ENCODE assay signal across 20 cellular contexts in the genomic region with DNA sequence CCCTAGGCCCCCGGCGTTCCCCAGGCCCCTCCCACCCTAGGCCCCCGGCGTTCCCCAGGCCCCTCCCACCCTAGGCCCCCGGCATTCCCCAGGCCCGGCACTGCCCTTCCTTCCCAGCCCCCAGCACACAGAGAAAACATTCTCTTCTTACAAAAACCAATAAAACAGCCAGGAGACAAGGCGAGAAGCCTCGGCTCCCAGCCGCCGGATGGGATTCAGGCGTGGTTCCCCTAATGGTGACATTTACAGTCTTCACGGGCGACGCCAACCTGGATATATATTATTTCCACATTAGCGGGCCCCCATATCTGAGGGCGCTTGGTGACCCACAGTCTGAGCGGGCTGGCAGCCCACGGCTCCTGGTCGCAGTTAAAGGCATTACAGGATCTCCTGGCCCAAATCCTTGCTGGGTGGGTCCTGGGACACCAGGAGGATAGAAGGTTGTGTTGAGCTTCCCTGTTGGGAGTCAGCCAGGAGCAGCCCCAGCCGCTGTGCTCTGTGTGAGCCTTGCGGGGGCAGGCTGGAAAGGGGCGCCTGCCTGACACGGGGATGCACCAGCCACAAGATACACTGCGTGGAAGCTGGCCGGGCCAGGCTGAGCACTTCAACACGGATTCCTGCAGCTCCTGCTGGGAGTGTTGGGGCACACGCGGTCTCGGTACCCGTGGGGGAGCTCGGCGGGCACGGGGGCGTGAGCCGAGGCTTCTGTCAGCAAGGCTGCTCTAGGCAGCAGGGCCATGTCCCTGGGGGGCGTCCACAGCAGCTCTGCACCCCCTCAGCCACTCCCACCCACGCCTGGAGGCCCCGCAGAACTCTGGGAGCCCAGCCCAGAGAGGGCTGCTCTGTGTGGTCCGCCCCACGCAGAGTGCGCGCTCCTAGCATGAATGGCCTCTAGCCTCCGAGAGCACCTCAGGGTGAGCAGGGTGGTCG.
DNase-seq lines count a peak whose midpoint lies in the region; ATAC-seq and TF ChIP-seq lines count a peak whose summit lies in the region.
"Had no signal": no experiment of that assay in that cellular context is flagged by ENCODE, and none has a peak within 500 bp of the region (broad histone marks: within the 10 kb centered on the region; RNA-seq: fewer than 3 reads in every experiment).

No MANE protein-coding gene starts in this region.

- no peaks in the 10 kb centered on the region for H3K4me1 Mint-ChIP-seq in stimulated activated naive CD8-positive, alpha-beta T cell treated with anti-CD3 and anti-CD28 coated beads, Interleukin-15, amount 100 ng/mL, for 72 hours
- H3K4me1 Mint-ChIP-seq in nephron, result peaks cover 11% of the 10 kb centered on the region
- no peaks in the 10 kb centered on the region for H3K4me1 Mint-ChIP-seq in activated CD8-positive, alpha-beta T cell treated with anti-CD3 and anti-CD28 coated beads for 36 hours (ENCODE audit: low read depth)

- DNase-seq in stimulated activated naive CD8-positive, alpha-beta T cell treated with anti-CD3 and anti-CD28 coated beads, Interleukin-15, amount 100 ng/mL, for 72 hours, result no peak
- no peak for DNase-seq in stimulated activated naive CD8-positive, alpha-beta T cell treated with anti-CD3 and anti-CD28 coated beads, Interleukin-15, Interleukin-2, amounts not matched to agents 100 U/mL and 50 U/mL, for 24 hours
- DNase-seq in hepatocyte (ENCODE audit: low spot score) (peak; percentile 51), mesenteric fat pad (ENCODE audit: low spot score) (no peak)
- DNase-seq in activated CD4-positive, alpha-beta T cell treated with anti-CD3 and anti-CD28 coated beads, Interleukin-2, amount 50 U/mL, for 4 hours, result no peak
- DNase-seq in activated T-cell treated with anti-CD3 and anti-CD28 coated beads, Interleukin-2, amount 50 U/mL, for 1 hour, result no peak
- DNase-seq in activated CD8-positive, alpha-beta T cell treated with anti-CD3 and anti-CD28 coated beads for 36 hours, result no peak
- DNase-seq: activated CD4-positive, alpha-beta T cell treated with anti-CD3 and anti-CD28 coated beads, Interleukin-2, amount 50 U/mL, for 48 hours; activated T-cell treated with anti-CD3 and anti-CD28 coated beads, Interleukin-2, amount 50 U/mL, for 72 hours; cerebellar nuclear complex; NCI-H1105 treated with DMSO at 0.1 percent for 48 hours; NCI-H2171 treated with DMSO at 0.1 percent for 48 hours; NCI-H82; Peyer's patch; stimulated activated CD4-positive, alpha-beta T cell treated with anti-CD3 and anti-CD28 coated beads, Interleukin-12 subunit alpha, Interleukin-12 subunit beta, amount 100 ng/mL, for 4 hours had no signal

- ATAC-seq in stimulated activated naive CD8-positive, alpha-beta T cell treated with anti-CD3 and anti-CD28 coated beads, Interleukin-15, amount 100 ng/mL, for 72 hours, result peak; percentile 20
- ATAC-seq in stimulated activated naive CD8-positive, alpha-beta T cell treated with anti-CD3 and anti-CD28 coated beads, Interleukin-15, Interleukin-2, amounts not matched to agents 100 U/mL and 50 U/mL, for 24 hours, result no peak
- no peak for ATAC-seq in activated CD8-positive, alpha-beta T cell treated with anti-CD3 and anti-CD28 coated beads for 36 hours
- ATAC-seq: A549; activated T-cell treated with anti-CD3 and anti-CD28 coated beads, Interleukin-2, amount 50 U/mL, for 72 hours; stimulated activated memory B cell treated with anti-CD40 and anti-IgM and Interleukin-4, amounts not matched to agents 10 μg/mL and 1 μg/mL and 100 μg/mL, for 72 hours had no signal

- WGBS in hepatocyte (ENCODE audit: low lambda C conversion rate, missing lambda C conversion rate), result 59% methylated on average over 31 of the region's 44 CpGs

- CTCF ChIA-PET in activated CD8-positive, alpha-beta T cell treated with anti-CD3 and anti-CD28 coated beads for 36 hours (lab: Charles Lee), result no interaction called here

- no peak for TF ChIP-seq CTCF in hepatocyte (IDR thresholded peaks at IDR 0.05; ENCODE audit: poor library complexity)
- no peak for TF ChIP-seq CTCF in nephron (IDR thresholded peaks at IDR 0.05; ENCODE audit: unreplicated experiment in 3 of 3)
- TF ChIP-seq CTCF in activated CD8-positive, alpha-beta T cell treated with anti-CD3 and anti-CD28 coated beads for 36 hours (IDR thresholded peaks at IDR 0.05), result no peak

- no peaks in the 10 kb centered on the region for H3K36me3 ChIP-seq in hepatocyte (replicated peaks; ENCODE audit: insufficient read depth, low read depth)

- no peak overlapping the region for H3K4me3 Mint-ChIP-seq in stimulated activated naive CD8-positive, alpha-beta T cell treated with anti-CD3 and anti-CD28 coated beads, Interleukin-15, amount 100 ng/mL, for 72 hours
- H3K4me3 Mint-ChIP-seq in nephron, result peak overlapping the region; percentile 48 to 75 (median 56)
- H3K4me3 Mint-ChIP-seq in activated CD8-positive, alpha-beta T cell treated with anti-CD3 and anti-CD28 coated beads for 36 hours, result no peak overlapping the region
- H3K4me3 Mint-ChIP-seq: activated T-cell treated with anti-CD3 and anti-CD28 coated beads, Interleukin-2, amount 50 U/mL, for 72 hours; stimulated activated memory B cell treated with anti-CD40 and anti-IgM and Interleukin-4, amounts not matched to agents 10 μg/mL and 1 μg/mL and 100 μg/mL, for 72 hours had no signal

- H3K27me3 ChIP-seq in hepatocyte, result no peaks in the 10 kb centered on the region
- H3K27me3 ChIP-seq: pancreas, Peyer's patch had no signal

- no peaks in the 10 kb centered on the region for H3K79me2 ChIP-seq in hepatocyte

- H3K36me3 Mint-ChIP-seq in nephron (ENCODE audit: low read depth), result peaks cover 9% of the 10 kb centered on the region
- H3K36me3 Mint-ChIP-seq in activated CD8-positive, alpha-beta T cell treated with anti-CD3 and anti-CD28 coated beads for 36 hours (ENCODE audit: low read depth), result no peaks in the 10 kb centered on the region

- peaks cover 0 to 7% of the 10 kb centered on the region in 2 donors for H3K9me3 Mint-ChIP-seq in stimulated activated naive CD8-positive, alpha-beta T cell treated with anti-CD3 and anti-CD28 coated beads, Interleukin-15, amount 100 ng/mL, for 72 hours
- peaks cover 3% of the 10 kb centered on the region for H3K9me3 Mint-ChIP-seq in nephron
- no peaks in the 10 kb centered on the region for H3K9me3 Mint-ChIP-seq in activated CD8-positive, alpha-beta T cell treated with anti-CD3 and anti-CD28 coated beads for 36 hours
- H3K9me3 Mint-ChIP-seq: activated T-cell treated with anti-CD3 and anti-CD28 coated beads, Interleukin-2, amount 50 U/mL, for 72 hours had no signal

- peak overlapping the region in 1 of 2 donors; percentile 81 for H3K27ac Mint-ChIP-seq in stimulated activated naive CD8-positive, alpha-beta T cell treated with anti-CD3 and anti-CD28 coated beads, Interleukin-15, amount 100 ng/mL, for 72 hours
- peak overlapping the region; percentile 56 to 76 (median 71) for H3K27ac Mint-ChIP-seq in nephron
- H3K27ac Mint-ChIP-seq in activated CD8-positive, alpha-beta T cell treated with anti-CD3 and anti-CD28 coated beads for 36 hours, result no peak overlapping the region
- H3K27ac Mint-ChIP-seq: activated T-cell treated with anti-CD3 and anti-CD28 coated beads, Interleukin-2, amount 50 U/mL, for 72 hours; stimulated activated memory B cell treated with anti-CD40 and anti-IgM and Interleukin-4, amounts not matched to agents 10 μg/mL and 1 μg/mL and 100 μg/mL, for 72 hours had no signal

- peak overlapping the region; percentile 72 for H3K4me2 ChIP-seq in hepatocyte
- H3K4me2 ChIP-seq: A549 had no signal

- H2AFZ ChIP-seq in hepatocyte, result no peak overlapping the region

- intact Hi-C loops in activated CD8-positive, alpha-beta T cell treated with anti-CD3 and anti-CD28 coated beads for 36 hours (cut with micrococcal nuclease), result no loop called here

- H3K4me3 ChIP-seq in hepatocyte, result no peak overlapping the region
- H3K4me3 ChIP-seq: A549, pancreas, Peyer's patch had no signal

- H3K27ac ChIP-seq in hepatocyte, result peak overlapping the region; percentile 87
- H3K27ac ChIP-seq: A549, HL-60, pancreas had no signal

- no peaks in the 10 kb centered on the region for H3K27me3 Mint-ChIP-seq in stimulated activated naive CD8-positive, alpha-beta T cell treated with anti-CD3 and anti-CD28 coated beads, Interleukin-15, amount 100 ng/mL, for 72 hours
- H3K27me3 Mint-ChIP-seq in nephron (ENCODE audit: low read depth), result no peaks in the 10 kb centered on the region
- H3K27me3 Mint-ChIP-seq in activated CD8-positive, alpha-beta T cell treated with anti-CD3 and anti-CD28 coated beads for 36 hours, result no peaks in the 10 kb centered on the region
- H3K27me3 Mint-ChIP-seq: stimulated activated memory B cell treated with anti-CD40 and anti-IgM and Interleukin-4, amounts not matched to agents 10 μg/mL and 1 μg/mL and 100 μg/mL, for 72 hours had no signal

- POLR2A ChIA-PET in activated CD8-positive, alpha-beta T cell treated with anti-CD3 and anti-CD28 coated beads for 36 hours (lab: Charles Lee), result no interaction called here

- H3K4me1 ChIP-seq in hepatocyte (ENCODE audit: insufficient read depth), result peaks cover 12% of the 10 kb centered on the region
- H3K4me1 ChIP-seq: A549, pancreas, Peyer's patch had no signal

- no peaks in the 10 kb centered on the region for H3K9me2 ChIP-seq in hepatocyte (replicated peaks; ENCODE audit: insufficient read depth)

- H3K9me3 ChIP-seq in hepatocyte (ENCODE audit: low read depth), result peaks cover 7% of the 10 kb centered on the region
- H3K9me3 ChIP-seq: A549, pancreas had no signal

- H4K20me1 ChIP-seq in hepatocyte (ENCODE audit: insufficient read depth, poor library complexity, severe bottlenecking), result no peaks in the 10 kb centered on the region

Comparison
In these comparisons a context has a peak if more than half of its experiments do, and no peak if none do; other contexts are left out.
1. H3K4me3 Mint-ChIP-seq: peak in nephron (3 of 3); none in stimulated activated naive CD8-positive, alpha-beta T cell treated with anti-CD3 and anti-CD28 coated beads, Interleukin-15, amount 100 ng/mL, for 72 hours (0 of 2) and activated CD8-positive, alpha-beta T cell treated with anti-CD3 and anti-CD28 coated beads for 36 hours (single experiment).